10 cellular contexts compared by ENCODE assay signal in the genomic region with DNA sequence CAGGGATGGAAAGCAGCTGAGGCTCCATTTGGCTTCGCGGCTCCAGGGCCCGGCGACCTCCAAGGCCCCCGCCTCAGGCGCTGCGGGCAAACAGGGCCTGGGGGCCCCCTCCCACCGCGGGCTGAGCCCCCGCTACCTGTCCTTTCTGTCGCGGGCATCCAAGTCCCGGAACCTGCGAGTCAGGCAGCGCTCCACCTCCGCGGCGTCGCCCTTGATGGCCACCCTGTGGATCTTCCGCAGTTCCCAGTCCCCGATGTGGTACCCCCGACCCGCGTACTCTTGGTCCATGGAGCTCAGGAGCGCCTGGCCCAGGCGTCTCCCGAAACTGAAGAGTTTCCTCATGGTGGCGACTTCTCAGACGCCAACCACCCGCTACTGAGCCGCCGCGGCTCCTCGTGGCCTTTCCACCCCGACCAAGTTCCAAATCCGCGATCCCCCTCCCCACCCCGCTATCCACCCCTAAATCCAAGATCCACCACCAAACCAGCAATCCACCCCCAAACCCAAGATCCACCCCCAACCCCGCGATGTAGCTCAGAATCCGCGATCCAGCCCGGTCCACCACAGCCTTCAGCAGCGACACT.
DNase-seq lines count a peak whose midpoint lies in the region; ATAC-seq and TF ChIP-seq lines count a peak whose summit lies in the region.
"Had no signal": no experiment of that assay in that cellular context is flagged by ENCODE, and none has a peak within 500 bp of the region (broad histone marks: within the 10 kb centered on the region; RNA-seq: fewer than 3 reads in every experiment).

No MANE protein-coding gene starts in this region.

- H3K4me3 ChIP-seq in WERI-Rb-1 (ENCODE audit: low read depth, low read length) (peak overlapping the region; percentile 39), fibroblast of the aortic adventitia (ENCODE audit: low read depth, low read length) (peak overlapping the region; percentile 28), parathyroid adenoma (ENCODE audit: low read depth, low read length) (no peak overlapping the region)
- H3K4me3 ChIP-seq: GM12878, lung had no signal

- H3K27ac ChIP-seq in WERI-Rb-1 (no peak overlapping the region), parathyroid adenoma (no peak overlapping the region)

- ATAC-seq in GM21528 (IDR thresholded peaks at IDR 0.05; ENCODE audit: low FRiP score, unreplicated experiment), result no peak
- no peak for ATAC-seq in GM18502 (IDR thresholded peaks at IDR 0.05; ENCODE audit: poor library complexity, unreplicated experiment)

- DNase-seq in D341Med (ENCODE audit: low spot score), result peak; percentile 27
- DNase-seq in WERI-Rb-1, result no peak
- DNase-seq in fibroblast of the aortic adventitia (ENCODE audit: low read depth), result no peak
- no peak for DNase-seq in NOMO-1 treated with DMSO at 0.1 percent for 48 hours (lab: John Stamatoyannopoulos, UW; ENCODE audit: unreplicated experiment)
- DNase-seq in stimulated activated CD4-positive, alpha-beta T cell treated with anti-CD3 and anti-CD28 coated beads, Interleukin-15, amount 100 ng/mL, for 24 hours, result no peak

- no peak for TF ChIP-seq CTCF in WERI-Rb-1 (IDR thresholded peaks at IDR 0.05; ENCODE audit: low read depth, low read length)
- TF ChIP-seq CTCF in fibroblast of the aortic adventitia (IDR thresholded peaks at IDR 0.05; ENCODE audit: insufficient read depth, low read length), result no peak
- TF ChIP-seq CTCF in parathyroid adenoma (IDR thresholded peaks at IDR 0.05), result no peak

- H3K4me2 ChIP-seq in parathyroid adenoma (ENCODE audit: low read length), result peak overlapping the region; percentile 62

- no peak overlapping the region for H3K9ac ChIP-seq in parathyroid adenoma

- peak overlapping the region; percentile 75 for H2AFZ ChIP-seq in parathyroid adenoma

- H3K9me3 ChIP-seq in WERI-Rb-1 (ENCODE audit: severe bottlenecking) (no peaks in the 10 kb centered on the region), parathyroid adenoma (ENCODE audit: control insufficient read depth, low read length) (no peaks in the 10 kb centered on the region)

- no peaks in the 10 kb centered on the region for H3K36me3 ChIP-seq in WERI-Rb-1
- H3K36me3 ChIP-seq in parathyroid adenoma (ENCODE audit: control insufficient read depth, insufficient read depth, low read length), result no peaks in the 10 kb centered on the region

- H3K27me3 ChIP-seq in WERI-Rb-1 (ENCODE audit: insufficient read depth, low read depth, severe bottlenecking) (peaks cover 31% of the 10 kb centered on the region), parathyroid adenoma (ENCODE audit: control insufficient read depth, insufficient read depth, low read length) (no peaks in the 10 kb centered on the region)

- no peaks in the 10 kb centered on the region for H3K4me1 ChIP-seq in parathyroid adenoma

- no peaks in the 10 kb centered on the region for H3K79me2 ChIP-seq in parathyroid adenoma
